ENCODE assay signal across 11 cellular contexts in genomic region chr5:141779642-141780041, GRCh38.
A peak's percentile ranks its signal among the peaks of the same experiment; 100 is the strongest.
DNase-seq lines count a peak whose midpoint lies in the region; ATAC-seq and TF ChIP-seq lines count a peak whose summit lies in the region.
"Had no signal": no experiment of that assay in that cellular context is flagged by ENCODE, and none has a peak within 500 bp of the region (broad histone marks: within the 10 kb centered on the region; RNA-seq: fewer than 3 reads in every experiment).

No MANE protein-coding gene starts in this region.

- peak overlapping the region; percentile 60 for H3K27ac ChIP-seq in cingulate gyrus (ENCODE audit: low read depth, low read length)
- H3K27ac ChIP-seq in psoas muscle, result no peak overlapping the region
- H3K27ac ChIP-seq: PC-9 had no signal

- 9 to 18% (median 9%) methylated on average over 5 of the region's 5 CpGs for WGBS in psoas muscle, 3 donors

- no peaks in the 10 kb centered on the region for H3K36me3 ChIP-seq in psoas muscle (ENCODE audit: insufficient read depth in 1 of 2, low read depth in 1 of 2)
- no peaks in the 10 kb centered on the region for H3K36me3 ChIP-seq in BE2C

- H3K9me3 ChIP-seq in psoas muscle (no peaks in the 10 kb centered on the region), BE2C (no peaks in the 10 kb centered on the region)

- intact Hi-C loops in psoas muscle (cut with DNase I), result no loop called here

- DNase-seq in NB4 (ENCODE audit: low read depth) (peak; percentile 12), psoas muscle (peak; percentile 34 to 61), GM10266 (ENCODE audit: extremely low spot score) (no peak), BE2C (no peak)
- DNase-seq: NCI-H1417, trophoblast cell had no signal

- TF ChIP-seq POLR2A in NB4 (IDR thresholded peaks at IDR 0.05; ENCODE audit: extremely low read depth, insufficient read length), result no peak

- TF ChIP-seq CTCF in NB4 (IDR thresholded peaks at IDR 0.05; ENCODE audit: low read depth, low read length) (no peak), psoas muscle (IDR thresholded peaks at IDR 0.05) (no peak), GM10266 (IDR thresholded peaks at IDR 0.05; ENCODE audit: control insufficient read depth, insufficient read depth, low read depth, missing control alignments) (no peak), BE2C (IDR thresholded peaks at IDR 0.05; ENCODE audit: low read depth, low read length) (no peak)

- H3K4me3 ChIP-seq in NB4 (ENCODE audit: low read depth, low read length) (no peak overlapping the region), psoas muscle (no peak overlapping the region), BE2C (ENCODE audit: low read depth, low read length) (no peak overlapping the region)
- H3K4me3 ChIP-seq: PC-9 had no signal

- ATAC-seq in GM18868 (IDR thresholded peaks at IDR 0.05; ENCODE audit: unreplicated experiment) (peak; percentile 38), psoas muscle (no peak), HG02840 (IDR thresholded peaks at IDR 0.05; ENCODE audit: low FRiP score, unreplicated experiment) (no peak)
- ATAC-seq: activated T-cell treated with anti-CD3 and anti-CD28 coated beads, Interleukin-2, amount 50 U/mL, for 72 hours had no signal

- H3K4me1 ChIP-seq in psoas muscle, result no peaks in the 10 kb centered on the region
- H3K4me1 ChIP-seq in BE2C, result peaks cover 40% of the 10 kb centered on the region

- H3K27me3 ChIP-seq in psoas muscle (ENCODE audit: insufficient read depth in 3 of 3, low read length in 2 of 3), result no peaks in the 10 kb centered on the region
- H3K27me3 ChIP-seq in BE2C, result no peaks in the 10 kb centered on the region

Comparison
In these comparisons a context has a peak if more than half of its experiments do, and no peak if none do; other contexts are left out.
1. DNase-seq: peak in NB4 (single experiment) and psoas muscle (2 of 2); none in GM10266 (single experiment) and BE2C (single experiment).